Comparison of ENCODE assay signal across 8 cellular contexts in genomic region chr5:163436515-163436914, GRCh38. TPM values are rescaled to one million over a fixed set of nuclear protein-coding genes. Genes with fewer than 3 reads are reported as not detected.
DNase-seq lines count a peak whose midpoint lies in the region; ATAC-seq and TF ChIP-seq lines count a peak whose summit lies in the region.

No MANE protein-coding gene starts in this region.

- no peak for ATAC-seq in activated CD8-positive, alpha-beta T cell treated with anti-CD3 and anti-CD28 coated beads for 36 hours
- no peak for ATAC-seq in thoracic aorta (ENCODE audit: insufficient number of reproducible peaks, low FRiP score, low read depth)

- CTCF ChIA-PET in activated naive CD4-positive, alpha-beta T cell treated with anti-CD3 and anti-CD28 coated beads for 36 hours (lab: Charles Lee) = no interaction called here
- CTCF ChIA-PET in activated CD8-positive, alpha-beta T cell treated with anti-CD3 and anti-CD28 coated beads for 36 hours (lab: Charles Lee) = no interaction called here

- H3K9me3 Mint-ChIP-seq in activated naive CD4-positive, alpha-beta T cell treated with anti-CD3 and anti-CD28 coated beads for 36 hours = no peaks in the 10 kb centered on the region
- no peaks in the 10 kb centered on the region for H3K9me3 Mint-ChIP-seq in activated CD8-positive, alpha-beta T cell treated with anti-CD3 and anti-CD28 coated beads for 36 hours

- no peaks in the 10 kb centered on the region for H3K27me3 Mint-ChIP-seq in activated naive CD4-positive, alpha-beta T cell treated with anti-CD3 and anti-CD28 coated beads for 36 hours (ENCODE audit: low read depth)
- H3K27me3 Mint-ChIP-seq in activated CD8-positive, alpha-beta T cell treated with anti-CD3 and anti-CD28 coated beads for 36 hours = no peaks in the 10 kb centered on the region

- H3K4me1 ChIP-seq in iPS-20b (ENCODE audit: insufficient read depth, low read length) (peaks cover 8% of the 10 kb centered on the region; the same call in 1 of the 2 replicates), thoracic aorta (ENCODE audit: control insufficient read depth in 1 of 2, low read depth in 2 of 2) (peaks cover 22 to 33% of the 10 kb centered on the region in 2 donors)

- peak overlapping the region; percentile 91 for H3K4me3 Mint-ChIP-seq in activated naive CD4-positive, alpha-beta T cell treated with anti-CD3 and anti-CD28 coated beads for 36 hours
- peak overlapping the region; percentile 84 for H3K4me3 Mint-ChIP-seq in activated CD8-positive, alpha-beta T cell treated with anti-CD3 and anti-CD28 coated beads for 36 hours

- peak overlapping the region; percentile 61; the same call in 1 of the 2 replicates for H3K9ac ChIP-seq in iPS-20b (ENCODE audit: low read depth, low read length)

- H3K4me3 ChIP-seq in iPS-20b (ENCODE audit: low read length) = peak overlapping the region; percentile 63
- peak overlapping the region; percentile 98 for H3K4me3 ChIP-seq in thoracic aorta

- peak overlapping the region; percentile 90 for H3K27ac Mint-ChIP-seq in activated naive CD4-positive, alpha-beta T cell treated with anti-CD3 and anti-CD28 coated beads for 36 hours
- H3K27ac Mint-ChIP-seq in activated CD8-positive, alpha-beta T cell treated with anti-CD3 and anti-CD28 coated beads for 36 hours = peak overlapping the region; percentile 93

- H3K36me3 ChIP-seq in iPS-20b (ENCODE audit: insufficient read depth, low read depth, low read length) = peaks cover 30% of the 10 kb centered on the region
- no peaks in the 10 kb centered on the region for H3K36me3 ChIP-seq in thoracic aorta

- H3K9me3 ChIP-seq in iPS-20b (ENCODE audit: insufficient read depth, low read depth, low read length) (no peaks in the 10 kb centered on the region), thoracic aorta (no peaks in the 10 kb centered on the region)

- peaks cover 44% of the 10 kb centered on the region for H3K4me1 Mint-ChIP-seq in activated naive CD4-positive, alpha-beta T cell treated with anti-CD3 and anti-CD28 coated beads for 36 hours (ENCODE audit: low read depth)
- peaks cover 42% of the 10 kb centered on the region for H3K4me1 Mint-ChIP-seq in activated CD8-positive, alpha-beta T cell treated with anti-CD3 and anti-CD28 coated beads for 36 hours (ENCODE audit: low read depth)

- H3K27ac ChIP-seq in iPS-20b (ENCODE audit: low read length) = peak overlapping the region; percentile 0
- H3K27ac ChIP-seq in thoracic aorta = peak overlapping the region; percentile 92 to 93

- intact Hi-C loops in activated naive CD4-positive, alpha-beta T cell treated with anti-CD3 and anti-CD28 coated beads for 36 hours (cut with micrococcal nuclease) = loop anchor here (2.0 kb wide), 1 partner anchor 14 kb away; no protein-coding TSS in a partner anchor
- intact Hi-C loops in activated CD8-positive, alpha-beta T cell treated with anti-CD3 and anti-CD28 coated beads for 36 hours (cut with micrococcal nuclease) = loop anchor here (2.0 kb wide), 1 partner anchor 24 kb away; the partner anchor contains the start of genes HMMR and NUDCD2
- intact Hi-C loops in posterior cingulate gyrus (cut with DNase I) = no loop called here

- TF ChIP-seq CTCF in activated CD8-positive, alpha-beta T cell treated with anti-CD3 and anti-CD28 coated beads for 36 hours (IDR thresholded peaks at IDR 0.05) = no peak
- no peak for TF ChIP-seq CTCF in thoracic aorta (IDR thresholded peaks at IDR 0.05)

- DNase-seq in activated naive CD4-positive, alpha-beta T cell treated with anti-CD3 and anti-CD28 coated beads for 36 hours = no peak
- no peak for DNase-seq in activated naive CD4-positive, alpha-beta T cell treated with Interleukin-2 at 50 U/mL for 16 hours
- no peak for DNase-seq in activated CD8-positive, alpha-beta T cell treated with anti-CD3 and anti-CD28 coated beads for 36 hours
- DNase-seq in thoracic aorta (ENCODE audit: low spot score) = no peak
- DNase-seq in dedifferentiated amniotic fluid mesenchymal stem cell (ENCODE audit: extremely low spot score) = no peak
- DNase-seq in posterior cingulate gyrus = no peak
- DNase-seq in stimulated activated CD4-positive, alpha-beta T cell treated with anti-CD3 and anti-CD28 coated beads, Interleukin-1b, Interleukin-23, amount 100 ng/mL, for 48 hours = no peak

- peaks cover 27% of the 10 kb centered on the region for H3K36me3 Mint-ChIP-seq in activated naive CD4-positive, alpha-beta T cell treated with anti-CD3 and anti-CD28 coated beads for 36 hours (ENCODE audit: low read depth)
- peaks cover 27% of the 10 kb centered on the region for H3K36me3 Mint-ChIP-seq in activated CD8-positive, alpha-beta T cell treated with anti-CD3 and anti-CD28 coated beads for 36 hours (ENCODE audit: low read depth)

- POLR2A ChIA-PET in activated CD8-positive, alpha-beta T cell treated with anti-CD3 and anti-CD28 coated beads for 36 hours (lab: Charles Lee) = interaction anchor here (0.6 kb wide), 1 partner anchor 28 kb away, joined by 3 read pairs; no protein-coding TSS in a partner anchor

- H3K27me3 ChIP-seq in iPS-20b (ENCODE audit: insufficient read depth, low read length) = no peaks in the 10 kb centered on the region
- no peaks in the 10 kb centered on the region for H3K27me3 ChIP-seq in thoracic aorta (replicated peaks; ENCODE audit: insufficient read depth)

RNA-seq across cellular contexts. Expression of gene CCNG1, which starts 0.9 kb away (rescaled TPM):
- 100 to 1,000 TPM; 213 to 227 TPM for total RNA-seq in activated naive CD4-positive, alpha-beta T cell treated with anti-CD3 and anti-CD28 coated beads for 36 hours
- 100 to 1,000 TPM; 134 to 139 TPM for total RNA-seq in activated CD8-positive, alpha-beta T cell treated with anti-CD3 and anti-CD28 coated beads for 36 hours
- total RNA-seq in thoracic aorta = 10 to 100 TPM; 83.0 to 83.7 TPM

RNA-seq across cellular contexts. Expression of gene NUDCD2, which starts 23.4 kb away (rescaled TPM):
- total RNA-seq in activated naive CD4-positive, alpha-beta T cell treated with anti-CD3 and anti-CD28 coated beads for 36 hours = 10 to 100 TPM; 51.5 to 55.5 TPM
- total RNA-seq in activated CD8-positive, alpha-beta T cell treated with anti-CD3 and anti-CD28 coated beads for 36 hours = 10 to 100 TPM; 55.5 to 62.7 TPM
- total RNA-seq in thoracic aorta = 1 to 10 TPM; 4.7 to 5.5 TPM

RNA-seq across cellular contexts. Expression of gene HMMR, which starts 23.9 kb away (rescaled TPM):
- total RNA-seq in activated naive CD4-positive, alpha-beta T cell treated with anti-CD3 and anti-CD28 coated beads for 36 hours = 10 to 100 TPM; 91.8 to 99.8 TPM
- 10 to 100 TPM; 94.2 to 95.2 TPM for total RNA-seq in activated CD8-positive, alpha-beta T cell treated with anti-CD3 and anti-CD28 coated beads for 36 hours
- total RNA-seq in thoracic aorta = 1 to 10 TPM in 1 of 2 donors, not detected in 1; 1.1 TPM

Comparison
In these comparisons a context has a peak if more than half of its experiments do, and no peak if none do; other contexts are left out.
1. RNA of gene NUDCD2, which starts 23.4 kb away (total RNA-seq): 55.5 to 62.7 TPM in activated CD8-positive, alpha-beta T cell treated with anti-CD3 and anti-CD28 coated beads for 36 hours and 51.5 to 55.5 TPM in activated naive CD4-positive, alpha-beta T cell treated with anti-CD3 and anti-CD28 coated beads for 36 hours; 4.7 to 5.5 TPM in thoracic aorta; every median in the first group is over 4 times any median in the second.
2. RNA of gene HMMR, which starts 23.9 kb away (total RNA-seq): 91.8 to 99.8 TPM in activated naive CD4-positive, alpha-beta T cell treated with anti-CD3 and anti-CD28 coated beads for 36 hours and 94.2 to 95.2 TPM in activated CD8-positive, alpha-beta T cell treated with anti-CD3 and anti-CD28 coated beads for 36 hours; 1.1 TPM in thoracic aorta; every median in the first group is over 10 times any median in the second.